In genomic region chr20:49936153-49937022, GRCh38 we compare ENCODE assay signal across 8 cellular contexts.
A peak's percentile ranks its signal among the peaks of the same experiment; 100 is the strongest.
DNase-seq lines count a peak whose midpoint lies in the region; ATAC-seq lines count a peak whose summit lies in the region.

RNF114 (plus strand) TSS chr20:49936397; CDS start chr20:49936413, 16 bp downstream.

- peak; percentile 69 for ATAC-seq in GM19351 (IDR thresholded peaks at IDR 0.05; ENCODE audit: unreplicated experiment)

- H3K4me1 ChIP-seq in effector memory CD4-positive, alpha-beta T cell (ENCODE audit: control insufficient read depth, insufficient read depth, low read length, poor library complexity, severe bottlenecking) = peaks cover 23% of the 10 kb centered on the region

- H3K9me3 ChIP-seq in effector memory CD4-positive, alpha-beta T cell (ENCODE audit: control insufficient read depth, low read length) = no peaks in the 10 kb centered on the region

- no peaks in the 10 kb centered on the region for H3K27me3 ChIP-seq in effector memory CD4-positive, alpha-beta T cell (replicated peaks; ENCODE audit: control insufficient read depth, insufficient read depth, low read length, poor library complexity, severe bottlenecking)

- H3K36me3 ChIP-seq in effector memory CD4-positive, alpha-beta T cell (ENCODE audit: control insufficient read depth, insufficient read depth, low read length) = peaks cover 5% of the 10 kb centered on the region

- H3K27ac ChIP-seq in effector memory CD4-positive, alpha-beta T cell (ENCODE audit: insufficient read depth, low read length, poor library complexity, severe bottlenecking) = peak within 1 kb of the TSS; percentile 95

- H3K4me3 ChIP-seq in effector memory CD4-positive, alpha-beta T cell (ENCODE audit: insufficient read depth, low read depth, low read length, poor library complexity, severe bottlenecking) = peak within 1 kb of the TSS; percentile 100

- DNase-seq in C1 segment of cervical spinal cord (lab: John Stamatoyannopoulos, UW) = peak; percentile 41 to 94 (median 80)
- DNase-seq in HS-27A (ENCODE audit: low read depth) = peak; percentile 69
- DNase-seq in NOMO-1 (lab: John Stamatoyannopoulos, UW; ENCODE audit: unreplicated experiment in 2 of 2) = peak; percentile 81 to 93
- peak; percentile 79 to 82 for DNase-seq in activated CD8-positive, alpha-beta memory T cell treated with anti-CD3 and anti-CD28 coated beads for 4 hours (ENCODE audit: low read depth in 2 of 2)
- DNase-seq in effector memory CD4-positive, alpha-beta T cell = peak; percentile 83 to 87 (median 87)
- DNase-seq in medulla oblongata (ENCODE audit: extremely low spot score) = peak; percentile 95
- peak; percentile 85 to 93 (median 86) for DNase-seq in stimulated activated CD4-positive, alpha-beta T cell treated with anti-CD3 and anti-CD28 coated beads, TNF-alpha, amount 100 ng/mL, for 48 hours (ENCODE audit: low read depth in 3 of 3)

Comparison
In these comparisons a context has a peak if more than half of its experiments do, and no peak if none do; other contexts are left out.
1. Peak in every context shown above with its lines: DNase-seq, ATAC-seq, H3K4me3 ChIP-seq and H3K27ac ChIP-seq.